In genomic region chr16:4580245-4580644, GRCh38 we compare ENCODE assay signal across 1 cellular context.
TF ChIP-seq lines count a peak whose summit lies in the region.

No MANE protein-coding gene starts in this region.

TF ChIP-seq in SK-N-SH treated with all-trans-retinoic acid at 6 μM for 48 hours, 23 proteins besides CTCF, POLR2A, EP300 and RAD21 (continued from another document):
- TF ChIP-seq CSRNP3 (CRISPR knock-in tag; IDR thresholded peaks at IDR 0.05) (no peak), ZNF8 (CRISPR knock-in tag; IDR thresholded peaks at IDR 0.05) (no peak), TSHZ2 (CRISPR knock-in tag; IDR thresholded peaks at IDR 0.05) (no peak), TOX (CRISPR knock-in tag; IDR thresholded peaks at IDR 0.05; ENCODE audit: borderline replicate concordance) (no peak), ZC3H10 (CRISPR knock-in tag; IDR thresholded peaks at IDR 0.05) (no peak), ARNTL (CRISPR knock-in tag; IDR thresholded peaks at IDR 0.05; ENCODE audit: borderline replicate concordance, low read depth) (no peak), OSR1 (CRISPR knock-in tag; IDR thresholded peaks at IDR 0.05) (no peak), POU6F1 (CRISPR knock-in tag; IDR thresholded peaks at IDR 0.05; ENCODE audit: borderline replicate concordance, low read depth) (no peak), SNAI2 (CRISPR knock-in tag; IDR thresholded peaks at IDR 0.05) (no peak), PATZ1 (CRISPR knock-in tag; IDR thresholded peaks at IDR 0.05; ENCODE audit: borderline replicate concordance) (no peak), CSDC2 (CRISPR knock-in tag; IDR thresholded peaks at IDR 0.05) (no peak), CREB5 (CRISPR knock-in tag; IDR thresholded peaks at IDR 0.05; ENCODE audit: low read depth) (no peak), GLIS3 (CRISPR knock-in tag; IDR thresholded peaks at IDR 0.05) (no peak), BACH2 (CRISPR knock-in tag; IDR thresholded peaks at IDR 0.05; ENCODE audit: borderline replicate concordance) (no peak)
